In the genomic region with DNA sequence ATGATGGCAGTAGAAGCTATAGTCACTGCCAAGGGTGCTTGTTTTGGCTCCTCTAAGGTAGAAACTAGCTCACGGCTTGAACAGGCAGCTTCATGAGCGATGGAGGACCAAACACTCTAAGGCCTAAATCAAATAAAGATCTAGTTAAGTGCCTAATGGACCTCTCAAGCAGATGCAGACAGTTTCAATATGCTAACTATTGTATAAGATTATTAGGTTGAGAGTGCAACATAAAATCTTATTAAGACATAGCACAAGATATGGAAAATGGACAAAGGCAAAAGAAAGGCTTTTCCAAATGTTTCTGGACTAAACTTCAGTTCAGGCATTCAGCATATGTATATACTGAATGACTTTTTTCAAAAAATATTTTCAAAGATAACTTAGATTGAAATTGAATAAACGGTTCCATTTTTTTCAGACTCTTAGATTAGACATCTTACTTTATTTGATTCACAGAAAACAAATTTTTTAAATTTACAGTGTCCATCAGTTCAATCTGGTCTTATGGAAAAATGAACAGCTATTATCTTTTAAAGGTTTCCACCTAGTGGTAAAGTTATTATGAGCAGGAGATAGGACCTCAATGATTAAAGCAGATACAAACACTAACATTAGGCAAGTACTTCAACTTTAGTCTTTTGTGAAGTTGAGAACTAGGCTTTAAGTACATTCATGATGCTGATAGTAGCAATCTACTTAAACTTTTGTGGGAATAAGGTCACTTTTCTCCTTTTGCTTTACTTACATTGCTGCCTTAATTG, we compare ENCODE assay signal across 11 cellular contexts.
DNase-seq lines count a peak whose midpoint lies in the region; ATAC-seq and TF ChIP-seq lines count a peak whose summit lies in the region.
"Had no signal": no experiment of that assay in that cellular context is flagged by ENCODE, and none has a peak within 500 bp of the region (broad histone marks: within the 10 kb centered on the region; RNA-seq: fewer than 3 reads in every experiment).

No MANE protein-coding gene starts in this region.

- H3K9me3 ChIP-seq in BE2C (no peaks in the 10 kb centered on the region), esophagus muscularis mucosa (peaks cover 0 to 7% (median 0%) of the 10 kb centered on the region in 4 donors), colonic mucosa (no peaks in the 10 kb centered on the region)

- H3K4me1 ChIP-seq in BE2C (peaks cover 21% of the 10 kb centered on the region), esophagus muscularis mucosa (no peaks in the 10 kb centered on the region), colonic mucosa (no peaks in the 10 kb centered on the region)

- ATAC-seq in GM21381 (IDR thresholded peaks at IDR 0.05; ENCODE audit: unreplicated experiment) (peak; percentile 64), HG02884 (IDR thresholded peaks at IDR 0.05; ENCODE audit: unreplicated experiment) (no peak)

- no peak overlapping the region for H3K9ac ChIP-seq in colonic mucosa (ENCODE audit: low read depth in 2 of 2, low read length in 2 of 2)

- H3K4me3 ChIP-seq in BE2C (ENCODE audit: low read depth, low read length), result no peak overlapping the region
- no peak overlapping the region for H3K4me3 ChIP-seq in esophagus muscularis mucosa
- H3K4me3 ChIP-seq in colonic mucosa, result no peak overlapping the region

- no peak for TF ChIP-seq EP300 in esophagus muscularis mucosa (IDR thresholded peaks at IDR 0.05)

- H3K27me3 ChIP-seq in BE2C (no peaks in the 10 kb centered on the region), esophagus muscularis mucosa (no peaks in the 10 kb centered on the region), colonic mucosa (no peaks in the 10 kb centered on the region)

- WGBS in esophagus muscularis mucosa, result 81% methylated on average over 3 of the region's 3 CpGs

- DNase-seq in BE2C, result peak; percentile 33
- DNase-seq in NCI-H69 (lab: John Stamatoyannopoulos, UW), result peak; percentile 65
- DNase-seq in esophagus muscularis mucosa (ENCODE audit: extremely low spot score), result no peak
- DNase-seq in C1 segment of cervical spinal cord (lab: John Stamatoyannopoulos, UW), result no peak
- DNase-seq in stimulated activated CD4-positive, alpha-beta T cell treated with anti-CD3 and anti-CD28 coated beads, Interleukin-12 subunit alpha, Interleukin-12 subunit beta, amount 100 ng/mL, for 4 hours, result no peak
- no peak for DNase-seq in colonic mucosa
- DNase-seq: activated CD8-positive, alpha-beta memory T cell treated with anti-CD3 and anti-CD28 coated beads for 24 hours; COR-L47; NK-92 treated with Interleukin-12 subunit alpha and Interleukin-12 subunit beta, amount 100 ng/mL, for 24 hours had no signal

- TF ChIP-seq POLR2A in esophagus muscularis mucosa (IDR thresholded peaks at IDR 0.05; ENCODE audit: low read depth), result no peak

- intact Hi-C loops in esophagus muscularis mucosa (cut with DNase I), result no loop called here
- intact Hi-C loops in colonic mucosa (cut with DNase I), result no loop called here

- no peak overlapping the region for H3K27ac ChIP-seq in esophagus muscularis mucosa (replicated peaks in 1 of 4)
- H3K27ac ChIP-seq in colonic mucosa, result no peak overlapping the region

- TF ChIP-seq CTCF in BE2C (IDR thresholded peaks at IDR 0.05; ENCODE audit: low read depth, low read length) (peak; percentile 40; the same call in 1 of the 2 replicates), esophagus muscularis mucosa (IDR thresholded peaks at IDR 0.05) (peak in 2 of 3 experiments; percentile 6 to 9), colonic mucosa (IDR thresholded peaks at IDR 0.05) (no peak)

- no peaks in the 10 kb centered on the region for H3K36me3 ChIP-seq in BE2C
- H3K36me3 ChIP-seq in esophagus muscularis mucosa, result no peaks in the 10 kb centered on the region
- H3K36me3 ChIP-seq in colonic mucosa, result no peaks in the 10 kb centered on the region

Comparison
In these comparisons a context has a peak if more than half of its experiments do, and no peak if none do; other contexts are left out.
1. DNase-seq: peak in BE2C (single experiment) and NCI-H69 (single experiment); none in esophagus muscularis mucosa (single experiment), C1 segment of cervical spinal cord (0 of 14), stimulated activated CD4-positive, alpha-beta T cell treated with anti-CD3 and anti-CD28 coated beads, Interleukin-12 subunit alpha, Interleukin-12 subunit beta, amount 100 ng/mL, for 4 hours (single experiment) and colonic mucosa (single experiment).